ENCODE assay signal across 19 cellular contexts in genomic region chr6:56019973-56020372, GRCh38.
"Had no signal": no experiment of that assay in that cellular context is flagged by ENCODE, and none has a peak within 500 bp of the region (broad histone marks: within the 10 kb centered on the region; RNA-seq: fewer than 3 reads in every experiment).

No MANE protein-coding gene starts in this region.

- H3K9ac ChIP-seq: neural progenitor cell had no signal

- H3K9me3 ChIP-seq: pancreas, suprapubic skin, thyroid gland, uterus had no signal

- H2AFZ ChIP-seq: neural progenitor cell had no signal

- H3K4me3 ChIP-seq: lung, neural progenitor cell, pancreas, suprapubic skin, thyroid gland, uterus had no signal

- ATAC-seq: foreskin keratinocyte; left colon; left ventricle myocardium superior; natural killer cell treated with Interleukin-12 subunit alpha and Interleukin-12 subunit beta and Interleukin-15 and Interleukin-18, amount 100 ng/mL, for 72 hours; pancreas; right cardiac atrium; stimulated activated effector memory CD8-positive, alpha-beta T cell treated with anti-CD3 and anti-CD28 coated beads, Interleukin-12 subunit alpha, Interleukin-12 subunit beta, amount 100 ng/mL, for 72 hours; stimulated activated naive CD8-positive, alpha-beta T cell treated with anti-CD3 and anti-CD28 coated beads, Interleukin-15, Interleukin-2, amounts not matched to agents 100 U/mL and 50 U/mL, for 24 hours had no signal

- H3K36me3 ChIP-seq: neural progenitor cell, pancreas, suprapubic skin, thyroid gland, uterus had no signal

- H3K27me3 ChIP-seq: foreskin keratinocyte, neural progenitor cell, pancreas, suprapubic skin, thyroid gland, uterus had no signal

- H3K4me2 ChIP-seq: neural progenitor cell had no signal

- H3K27ac ChIP-seq: foreskin keratinocyte, neural progenitor cell, pancreas, suprapubic skin, thyroid gland, uterus had no signal

- DNase-seq: foreskin keratinocyte; immature natural killer cell; left colon; left ventricle myocardium superior; mesenchymal stem cell; midbrain; nucleus accumbens; pancreas; right cardiac atrium; stimulated activated CD4-positive, alpha-beta T cell treated with anti-CD3 and anti-CD28 coated beads, Interleukin-4, amount 100 ng/mL, for 1 hour; stimulated activated CD8-positive, alpha-beta memory T cell treated with anti-CD3 and anti-CD28 coated beads, Interleukin-4, amount 100 ng/mL, for 48 hours; stimulated activated naive CD8-positive, alpha-beta T cell treated with anti-CD3 and anti-CD28 coated beads, Interleukin-15, Interleukin-2, amounts not matched to agents 100 U/mL and 50 U/mL, for 24 hours; thyroid gland; uterus had no signal

- H3K4me1 ChIP-seq: foreskin keratinocyte, pancreas, suprapubic skin, thyroid gland, uterus had no signal
